ENCODE assay signal across 8 cellular contexts in genomic region chr1:66335859-66336640, GRCh38.
DNase-seq lines count a peak whose midpoint lies in the region; ATAC-seq and TF ChIP-seq lines count a peak whose summit lies in the region.

No MANE protein-coding gene starts in this region.

- H3K4me2 ChIP-seq in MM.1S (ENCODE audit: low read depth, low read length) (peak overlapping the region; percentile 94), parathyroid adenoma (ENCODE audit: low read length) (peak overlapping the region; percentile 26)

- TF ChIP-seq CTCF in MM.1S (IDR thresholded peaks at IDR 0.05; ENCODE audit: low read length) (no peak), parathyroid adenoma (IDR thresholded peaks at IDR 0.05) (no peak), upper lobe of right lung (IDR thresholded peaks at IDR 0.05) (no peak)

- POLR2A ChIA-PET in CD8-positive, alpha-beta memory T cell (lab: Charles Lee) = interaction anchor here (0.9 to 3.4 kb wide), 7 partner anchors 9 to 61 kb away, joined by 3 to 13 read pairs (median 5); no protein-coding TSS in a partner anchor
- POLR2A ChIA-PET in activated CD8-positive, alpha-beta T cell treated with anti-CD3 and anti-CD28 coated beads, Interleukin-2, amount 10 ng/mL, durations not matched to agents 7 days and 5 days (lab: Charles Lee) = interaction anchor here (0.7 to 7.8 kb wide), 12 partner anchors 9 to 109 kb away, joined by 3 to 87 read pairs (median 6); no protein-coding TSS in a partner anchor

- no peaks in the 10 kb centered on the region for H3K9me3 Mint-ChIP-seq in CD8-positive, alpha-beta memory T cell
- no peaks in the 10 kb centered on the region for H3K9me3 Mint-ChIP-seq in activated CD8-positive, alpha-beta T cell treated with anti-CD3 and anti-CD28 coated beads, Interleukin-2, amount 10 ng/mL, durations not matched to agents 7 days and 5 days (ENCODE audit: insufficient read depth)

- no peaks in the 10 kb centered on the region for H3K9me2 ChIP-seq in MM.1S (replicated peaks; ENCODE audit: insufficient read depth, low read length)

- CTCF ChIA-PET in CD8-positive, alpha-beta memory T cell (lab: Charles Lee) = interaction anchor here (0.9 to 2.0 kb wide), 8 partner anchors 9 to 111 kb away, joined by 3 to 9 read pairs (median 4); no protein-coding TSS in a partner anchor
- CTCF ChIA-PET in activated CD8-positive, alpha-beta T cell treated with anti-CD3 and anti-CD28 coated beads, Interleukin-2, amount 10 ng/mL, durations not matched to agents 7 days and 5 days (lab: Charles Lee) = interaction anchor here (1.0 to 8.2 kb wide), 11 partner anchors 9 to 109 kb away, joined by 3 to 92 read pairs (median 5); no protein-coding TSS in a partner anchor

- peak overlapping the region; percentile 75 for H3K4me3 ChIP-seq in CD8-positive, alpha-beta memory T cell (ENCODE audit: low read length)
- H3K4me3 ChIP-seq in MM.1S (ENCODE audit: low read length) (peak overlapping the region; percentile 82), esophagus (ENCODE audit: low read depth in 1 of 2, low read length in 2 of 2) (peak overlapping the region in 1 of 2 donors; percentile 28), parathyroid adenoma (ENCODE audit: low read depth, low read length) (peak overlapping the region; percentile 28), upper lobe of right lung (peak overlapping the region; percentile 63)

- peak overlapping the region; percentile 91 to 100 (median 99) for H3K4me3 Mint-ChIP-seq in CD8-positive, alpha-beta memory T cell
- peak overlapping the region; percentile 97 for H3K4me3 Mint-ChIP-seq in activated CD8-positive, alpha-beta T cell treated with anti-CD3 and anti-CD28 coated beads, Interleukin-2, amount 10 ng/mL, durations not matched to agents 7 days and 5 days

- H3K9me3 ChIP-seq in CD8-positive, alpha-beta memory T cell (ENCODE audit: low read length) = no peaks in the 10 kb centered on the region
- H3K9me3 ChIP-seq in MM.1S (replicated peaks; ENCODE audit: insufficient read depth, low read length) = no peaks in the 10 kb centered on the region
- H3K9me3 ChIP-seq in esophagus (ENCODE audit: control insufficient read depth in 2 of 2, insufficient read depth in 1 of 2, low read depth in 1 of 2, low read length in 1 of 2) = no peaks in the 10 kb centered on the region
- H3K9me3 ChIP-seq in parathyroid adenoma (ENCODE audit: control insufficient read depth, low read length) = no peaks in the 10 kb centered on the region
- no peaks in the 10 kb centered on the region for H3K9me3 ChIP-seq in upper lobe of right lung

- H3K27me3 ChIP-seq in CD8-positive, alpha-beta memory T cell (ENCODE audit: insufficient read depth, low read length, poor library complexity, severe bottlenecking) = no peaks in the 10 kb centered on the region
- H3K27me3 ChIP-seq in MM.1S (replicated peaks; ENCODE audit: insufficient read depth, low read length) = no peaks in the 10 kb centered on the region
- no peaks in the 10 kb centered on the region for H3K27me3 ChIP-seq in esophagus (ENCODE audit: control insufficient read depth in 1 of 2, insufficient read depth in 2 of 2, low read length in 2 of 2)
- no peaks in the 10 kb centered on the region for H3K27me3 ChIP-seq in parathyroid adenoma (ENCODE audit: control insufficient read depth, insufficient read depth, low read length)
- no peaks in the 10 kb centered on the region for H3K27me3 ChIP-seq in upper lobe of right lung

- H2AFZ ChIP-seq in MM.1S (ENCODE audit: low read length) (no peak overlapping the region), parathyroid adenoma (no peak overlapping the region)

- H3K9ac ChIP-seq in MM.1S (ENCODE audit: low read length) (peak overlapping the region; percentile 87), parathyroid adenoma (no peak overlapping the region)

- H4K20me1 ChIP-seq in MM.1S (ENCODE audit: insufficient read depth, low read length) = no peaks in the 10 kb centered on the region

- H3K4me1 Mint-ChIP-seq in CD8-positive, alpha-beta memory T cell = peaks cover 50 to 80% (median 62%) of the 10 kb centered on the region in 3 donors
- peaks cover 57% of the 10 kb centered on the region for H3K4me1 Mint-ChIP-seq in activated CD8-positive, alpha-beta T cell treated with anti-CD3 and anti-CD28 coated beads, Interleukin-2, amount 10 ng/mL, durations not matched to agents 7 days and 5 days (ENCODE audit: low read depth)

- peak overlapping the region; percentile 87 for H3K27ac ChIP-seq in CD8-positive, alpha-beta memory T cell (ENCODE audit: low read depth, low read length)
- peak overlapping the region; percentile 93 for H3K27ac ChIP-seq in MM.1S (ENCODE audit: low read length)
- peak overlapping the region; percentile 65 to 76 for H3K27ac ChIP-seq in esophagus (ENCODE audit: low read depth in 2 of 2, low read length in 1 of 2)
- H3K27ac ChIP-seq in parathyroid adenoma = peak overlapping the region; percentile 63
- H3K27ac ChIP-seq in upper lobe of right lung = peak overlapping the region; percentile 82

- peak; percentile 55 to 88 (median 80) for DNase-seq in CD8-positive, alpha-beta memory T cell
- DNase-seq in MM.1S (peak; percentile 75), upper lobe of right lung (peak; percentile 64), AG08395 (ENCODE audit: low spot score) (no peak)
- DNase-seq in activated CD8-positive, alpha-beta T cell treated with anti-CD3 and anti-CD28 coated beads, Interleukin-2, amount 10 ng/mL, durations not matched to agents 7 days and 5 days = peak; percentile 76

- H3K27me3 Mint-ChIP-seq in CD8-positive, alpha-beta memory T cell = peaks cover 0 to 1% of the 10 kb centered on the region in 2 donors
- no peaks in the 10 kb centered on the region for H3K27me3 Mint-ChIP-seq in activated CD8-positive, alpha-beta T cell treated with anti-CD3 and anti-CD28 coated beads, Interleukin-2, amount 10 ng/mL, durations not matched to agents 7 days and 5 days (ENCODE audit: low read depth)

- no peaks in the 10 kb centered on the region for H3K36me3 ChIP-seq in CD8-positive, alpha-beta memory T cell (ENCODE audit: insufficient read depth, low read length)
- H3K36me3 ChIP-seq in MM.1S (replicated peaks; ENCODE audit: insufficient read depth, low read length) (no peaks in the 10 kb centered on the region), esophagus (ENCODE audit: control insufficient read depth in 2 of 2, insufficient read depth in 2 of 2, low read length in 1 of 2) (no peaks in the 10 kb centered on the region), parathyroid adenoma (ENCODE audit: control insufficient read depth, insufficient read depth, low read length) (no peaks in the 10 kb centered on the region), upper lobe of right lung (no peaks in the 10 kb centered on the region)

- H3K4me1 ChIP-seq in CD8-positive, alpha-beta memory T cell (ENCODE audit: insufficient read depth, low read length) = peaks cover 50% of the 10 kb centered on the region
- H3K4me1 ChIP-seq in MM.1S (ENCODE audit: low read length) (peaks cover 44% of the 10 kb centered on the region), esophagus (ENCODE audit: control insufficient read depth in 2 of 2, insufficient read depth in 2 of 2, low read length in 1 of 2) (peaks cover 0 to 3% of the 10 kb centered on the region in 2 donors), parathyroid adenoma (no peaks in the 10 kb centered on the region), upper lobe of right lung (peaks cover 27% of the 10 kb centered on the region)

- peaks cover 5 to 77% (median 24%) of the 10 kb centered on the region in 3 donors for H3K36me3 Mint-ChIP-seq in CD8-positive, alpha-beta memory T cell
- H3K36me3 Mint-ChIP-seq in activated CD8-positive, alpha-beta T cell treated with anti-CD3 and anti-CD28 coated beads, Interleukin-2, amount 10 ng/mL, durations not matched to agents 7 days and 5 days (ENCODE audit: low read depth) = peaks cover 61% of the 10 kb centered on the region

- 38 to 48% methylated on average over 10 of the region's 10 CpGs for WGBS in esophagus, 2 donors

- peaks cover 80% of the 10 kb centered on the region for H3K79me2 ChIP-seq in MM.1S (ENCODE audit: low read length)
- no peaks in the 10 kb centered on the region for H3K79me2 ChIP-seq in parathyroid adenoma

- intact Hi-C loops in upper lobe of right lung (cut with DNase I) = loop anchor here (10.0 kb wide), 1 partner anchor 61 kb away; no protein-coding TSS in a partner anchor

- ATAC-seq in GM21526 (IDR thresholded peaks at IDR 0.05; ENCODE audit: low FRiP score, unreplicated experiment) (peak; percentile 80), upper lobe of right lung (peak; percentile 84)
- ATAC-seq in activated CD8-positive, alpha-beta T cell treated with anti-CD3 and anti-CD28 coated beads, Interleukin-2, amount 10 ng/mL, durations not matched to agents 7 days and 5 days = peak; percentile 79

- H3K27ac Mint-ChIP-seq in CD8-positive, alpha-beta memory T cell = peak overlapping the region; percentile 97 to 100 (median 98)
- peak overlapping the region; percentile 98 for H3K27ac Mint-ChIP-seq in activated CD8-positive, alpha-beta T cell treated with anti-CD3 and anti-CD28 coated beads, Interleukin-2, amount 10 ng/mL, durations not matched to agents 7 days and 5 days

- peaks cover 38% of the 10 kb centered on the region for H3F3A ChIP-seq in MM.1S (ENCODE audit: insufficient read depth, low read length)
